19 cellular contexts compared by ENCODE assay signal in the genomic region with DNA sequence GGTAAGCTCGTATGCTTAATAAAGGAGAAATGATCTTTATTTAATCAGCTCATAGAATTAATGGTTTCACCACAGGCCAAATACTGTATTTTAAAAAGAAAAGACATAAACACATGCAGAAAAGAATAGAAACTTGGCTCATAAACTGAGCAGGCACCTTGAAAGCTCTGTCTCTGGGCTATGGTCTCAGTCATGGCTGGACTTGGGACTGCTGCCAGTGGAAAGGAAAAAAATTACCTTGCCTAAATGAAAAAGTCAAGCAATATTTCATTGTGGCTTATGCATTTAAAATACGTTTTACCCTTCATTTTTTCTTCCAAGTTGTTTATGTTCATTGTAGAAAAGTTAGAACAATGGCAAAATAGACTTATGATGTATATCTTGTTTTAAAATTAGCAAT. TPM values are rescaled to one million over a fixed set of nuclear protein-coding genes. Genes with fewer than 3 reads are reported as not detected.
A peak's percentile ranks its signal among the peaks of the same experiment; 100 is the strongest.
DNase-seq lines count a peak whose midpoint lies in the region; ATAC-seq, FAIRE-seq and TF ChIP-seq lines count a peak whose summit lies in the region.
"Had no signal": no experiment of that assay in that cellular context is flagged by ENCODE, and none has a peak within 500 bp of the region (broad histone marks: within the 10 kb centered on the region; RNA-seq: fewer than 3 reads in every experiment).

No MANE protein-coding gene starts in this region.

- H3K4me1 Mint-ChIP-seq in astrocyte (ENCODE audit: low read depth, unreplicated experiment), result peaks cover 20% of the 10 kb centered on the region

- peaks cover 34% of the 10 kb centered on the region for H4K20me1 ChIP-seq in astrocyte (ENCODE audit: insufficient read depth, low read length)

- no peak overlapping the region for H2AFZ ChIP-seq in astrocyte (ENCODE audit: low read depth, low read length)

- H3K79me2 ChIP-seq in astrocyte (ENCODE audit: insufficient read depth, low read length), result peaks cover 39% of the 10 kb centered on the region

- no peak for ATAC-seq in HG03045 (IDR thresholded peaks at IDR 0.05; ENCODE audit: unreplicated experiment)

- H3K9ac ChIP-seq in astrocyte (ENCODE audit: low read length), result no peak overlapping the region
- no peak overlapping the region for H3K9ac ChIP-seq in rectal smooth muscle tissue (ENCODE audit: low read length)

- no peak for DNase-seq in RWPE1 (ENCODE audit: low spot score)
- DNase-seq in astrocyte (ENCODE audit: low read depth), result no peak
- DNase-seq in esophagus muscularis mucosa (ENCODE audit: extremely low spot score), result no peak
- DNase-seq in NCI-H510A (lab: John Stamatoyannopoulos, UW), result no peak
- DNase-seq in prostate gland (ENCODE audit: low spot score), result no peak
- DNase-seq in H54 (ENCODE audit: insufficient read length, low spot score), result no peak
- DNase-seq: C1 segment of cervical spinal cord; Calu3; CD4-positive, alpha-beta memory T cell; COR-L47; DMS153; DND-41; GOT3; H7; HCEC 1CT had no signal

- H3K27me3 ChIP-seq in astrocyte (ENCODE audit: insufficient read depth, low read length), result no peaks in the 10 kb centered on the region
- no peaks in the 10 kb centered on the region for H3K27me3 ChIP-seq in esophagus muscularis mucosa
- H3K27me3 ChIP-seq in rectal smooth muscle tissue (ENCODE audit: control insufficient read depth, insufficient read depth, low read length), result no peaks in the 10 kb centered on the region
- H3K27me3 ChIP-seq in prostate gland (replicated peaks; ENCODE audit: insufficient read depth), result no peaks in the 10 kb centered on the region

- H3K4me3 Mint-ChIP-seq in astrocyte (ENCODE audit: unreplicated experiment), result peak overlapping the region; percentile 20
- H3K4me3 Mint-ChIP-seq: CD4-positive, alpha-beta memory T cell had no signal

- POLR2A ChIA-PET in RWPE1 (lab: Yijun Ruan, JAX; ENCODE audit: low non-redundant PET), result no interaction called here

- peaks cover 3% of the 10 kb centered on the region for H3K36me3 Mint-ChIP-seq in astrocyte (ENCODE audit: low read depth, unreplicated experiment)

- WGBS in esophagus muscularis mucosa, result 46% methylated on average over 2 of the region's 2 CpGs
- WGBS in prostate gland, result 57% methylated on average over 2 of the region's 2 CpGs

- no peak for TF ChIP-seq POLR2A in esophagus muscularis mucosa (IDR thresholded peaks at IDR 0.05; ENCODE audit: low read depth)
- no peak for TF ChIP-seq POLR2A in prostate gland (IDR thresholded peaks at IDR 0.05)
- no peak for TF ChIP-seq POLR2A in H54 (IDR thresholded peaks at IDR 0.05; ENCODE audit: low read depth, low read length)

- no peaks in the 10 kb centered on the region for H3K9me3 Mint-ChIP-seq in astrocyte (ENCODE audit: unreplicated experiment)
- H3K9me3 Mint-ChIP-seq: CD4-positive, alpha-beta memory T cell had no signal

- H3K4me1 ChIP-seq in astrocyte (ENCODE audit: insufficient read depth, low read length) (peaks cover 13% of the 10 kb centered on the region), esophagus muscularis mucosa (peaks cover 14 to 49% (median 47%) of the 10 kb centered on the region in 4 donors), rectal smooth muscle tissue (ENCODE audit: control insufficient read depth, insufficient read depth, low read length) (peaks cover 14% of the 10 kb centered on the region), prostate gland (replicated peaks) (peaks cover 6% of the 10 kb centered on the region)

- intact Hi-C loops in esophagus muscularis mucosa (cut with DNase I), result no loop called here
- intact Hi-C loops in prostate gland (cut with DNase I), result no loop called here

- CTCF ChIA-PET in RWPE1 (lab: Yijun Ruan, JAX), result interaction anchor here (1.0 kb wide), 1 partner anchor 76 kb away, joined by 4 read pairs; no protein-coding TSS in a partner anchor

- H3K9me3 ChIP-seq in astrocyte (ENCODE audit: insufficient read depth, low read depth, low read length), result no peaks in the 10 kb centered on the region
- no peaks in the 10 kb centered on the region for H3K9me3 ChIP-seq in esophagus muscularis mucosa
- H3K9me3 ChIP-seq in prostate gland, result no peaks in the 10 kb centered on the region

- H3K4me2 ChIP-seq in astrocyte (ENCODE audit: low read length), result no peak overlapping the region

- peak overlapping the region; percentile 35; the same call in 1 of the 2 replicates for H3K27ac ChIP-seq in RWPE1
- no peak overlapping the region for H3K27ac ChIP-seq in astrocyte (ENCODE audit: low read depth, low read length)
- peak overlapping the region in 3 of 4 donors; percentile 15 to 37 (median 17) for H3K27ac ChIP-seq in esophagus muscularis mucosa (replicated peaks in 1 of 4)
- no peak overlapping the region for H3K27ac ChIP-seq in rectal smooth muscle tissue (ENCODE audit: low read depth, low read length)
- no peak overlapping the region for H3K27ac ChIP-seq in prostate gland

- FAIRE-seq in astrocyte (lab: Jason Lieb, UNC) (no peak), H54 (lab: Jason Lieb, UNC) (no peak)
- FAIRE-seq: G401.6, GM12892 had no signal

- H3K4me3 ChIP-seq in astrocyte (ENCODE audit: insufficient read depth, low read depth, low read length), result no peak overlapping the region
- H3K4me3 ChIP-seq in esophagus muscularis mucosa, result no peak overlapping the region
- peak overlapping the region; percentile 15 for H3K4me3 ChIP-seq in rectal smooth muscle tissue (ENCODE audit: low read length)
- H3K4me3 ChIP-seq in prostate gland, result no peak overlapping the region

- H3K36me3 ChIP-seq in astrocyte (ENCODE audit: insufficient read depth, low read length), result peaks cover 17% of the 10 kb centered on the region
- peaks cover 13 to 55% (median 34%) of the 10 kb centered on the region in 4 donors for H3K36me3 ChIP-seq in esophagus muscularis mucosa
- H3K36me3 ChIP-seq in rectal smooth muscle tissue (ENCODE audit: control insufficient read depth, insufficient read depth, low read length), result peaks cover 3% of the 10 kb centered on the region
- no peaks in the 10 kb centered on the region for H3K36me3 ChIP-seq in prostate gland

- H3K27ac Mint-ChIP-seq in astrocyte (ENCODE audit: unreplicated experiment), result no peak overlapping the region
- H3K27ac Mint-ChIP-seq: CD4-positive, alpha-beta memory T cell had no signal

- no peak for TF ChIP-seq CTCF in RWPE1 (conservative IDR thresholded peaks at IDR 0.05; ENCODE audit: low read depth)
- TF ChIP-seq CTCF in astrocyte (IDR thresholded peaks at IDR 0.05; ENCODE audit: insufficient read depth, low read depth, low read length), result no peak
- no peak for TF ChIP-seq CTCF in esophagus muscularis mucosa (IDR thresholded peaks at IDR 0.05)
- no peak for TF ChIP-seq CTCF in prostate gland (IDR thresholded peaks at IDR 0.05)

- no peak for TF ChIP-seq EP300 in esophagus muscularis mucosa (IDR thresholded peaks at IDR 0.05)

- H3K27me3 Mint-ChIP-seq in astrocyte (ENCODE audit: low read depth, unreplicated experiment), result no peaks in the 10 kb centered on the region
- H3K27me3 Mint-ChIP-seq: CD4-positive, alpha-beta memory T cell had no signal

RNA-seq across cellular contexts. Expression of a gene that starts 8.0 kb away (rescaled TPM):
- total RNA-seq in astrocyte (51.1 and 54.6 TPM in 2 replicates), esophagus muscularis mucosa (10 to 100 TPM; 22.8 to 35.6 (median 28.9) TPM), prostate gland (10 to 100 TPM; 21.1 to 31.8 TPM)

RNA-seq across cellular contexts. Expression of a gene that starts 8.6 kb away (rescaled TPM):
- total RNA-seq in astrocyte (25.7 and 29.4 TPM in 2 replicates), esophagus muscularis mucosa (10 to 100 TPM; 17.4 to 20.8 (median 17.6) TPM), prostate gland (10 to 100 TPM; 13.7 to 18.9 TPM)

Comparison
In these comparisons a context has a peak if more than half of its experiments do, and no peak if none do; other contexts are left out.
1. H3K27ac ChIP-seq: peak in RWPE1 (single experiment) and esophagus muscularis mucosa (3 of 4); none in astrocyte (single experiment), rectal smooth muscle tissue (single experiment) and prostate gland (0 of 2).